In genomic region chr14:95318399-95318834, GRCh38 we compare ENCODE assay signal across 1 cellular context.
TF ChIP-seq lines count a peak whose summit lies in the region.

No MANE protein-coding gene starts in this region.

TF ChIP-seq in H1, 55 proteins besides CTCF, POLR2A, EP300 and RAD21 (continued from another document):
- 0 out of 2 replicates have a peak, but pooled peaks have one; percentile 10 for TF ChIP-seq SUZ12 (IDR thresholded peaks at IDR 0.05; ENCODE audit: low read length)
